ENCODE assay signal across 21 cellular contexts in the genomic region with DNA sequence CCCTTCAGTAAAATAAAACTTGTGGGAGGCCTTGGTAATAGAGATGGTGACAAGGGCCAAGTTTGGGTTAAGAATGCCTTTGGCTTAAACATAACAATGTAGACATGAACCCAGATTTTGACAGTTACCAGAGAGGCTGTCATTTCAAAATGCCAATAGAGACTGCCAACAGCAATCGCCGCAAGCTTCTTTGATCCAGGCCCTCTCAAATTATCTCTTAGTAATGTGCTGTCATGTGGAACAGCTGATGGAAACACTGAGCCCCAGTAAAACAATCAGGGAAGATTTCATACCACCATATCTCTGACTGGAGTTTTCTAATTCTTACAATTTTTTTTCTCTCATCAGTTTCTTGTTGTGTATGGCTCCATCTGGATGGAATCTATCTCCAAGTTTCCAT.
"Had no signal": no experiment of that assay in that cellular context is flagged by ENCODE, and none has a peak within 500 bp of the region (broad histone marks: within the 10 kb centered on the region; RNA-seq: fewer than 3 reads in every experiment).

No MANE protein-coding gene starts in this region.

- ATAC-seq: left lobe of liver; lower lobe of right lung; naive thymus-derived CD8-positive, alpha-beta T cell; stimulated activated naive CD8-positive, alpha-beta T cell treated with anti-CD3 and anti-CD28 coated beads, Interleukin-15, Interleukin-2, amounts not matched to agents 100 U/mL and 50 U/mL, for 24 hours had no signal

- DNase-seq: colonic mucosa; dermis blood vessel endothelial cell; esophagus squamous epithelium; foreskin melanocyte; head of caudate nucleus; hypothalamus; kidney glomerular epithelial cell; lower lobe of right lung; mesenchymal stem cell; midbrain; naive thymus-derived CD8-positive, alpha-beta T cell; posterior cingulate gyrus; stimulated activated CD4-positive, alpha-beta T cell treated with anti-CD3 and anti-CD28 coated beads, Interleukin-2, amount 100 ng/mL, for 48 hours; stimulated activated naive CD8-positive, alpha-beta T cell treated with anti-CD3 and anti-CD28 coated beads, Interleukin-15, Interleukin-2, amounts not matched to agents 100 U/mL and 50 U/mL, for 24 hours; thyroid gland; uterus had no signal

- H3K4me3 ChIP-seq: colonic mucosa, esophagus squamous epithelium, lower lobe of right lung, smooth muscle cell, suprapubic skin, thyroid gland, uterus had no signal

- H3K27ac ChIP-seq: colonic mucosa, esophagus squamous epithelium, lower lobe of right lung, suprapubic skin, thyroid gland, uterus had no signal

- H3K36me3 Mint-ChIP-seq: naive thymus-derived CD8-positive, alpha-beta T cell; type B pancreatic cell had no signal

- H3K9me3 Mint-ChIP-seq: naive thymus-derived CD8-positive, alpha-beta T cell; neural crest cell; type B pancreatic cell had no signal

- H3K36me3 ChIP-seq: colonic mucosa, esophagus squamous epithelium, lower lobe of right lung, suprapubic skin, thyroid gland, uterus had no signal

- H3K27me3 ChIP-seq: colonic mucosa, esophagus squamous epithelium, suprapubic skin, thyroid gland, uterus had no signal

- H3K4me3 Mint-ChIP-seq: naive thymus-derived CD8-positive, alpha-beta T cell; neural crest cell; type B pancreatic cell had no signal

- H3K9me3 ChIP-seq: colonic mucosa, esophagus squamous epithelium, lower lobe of right lung, suprapubic skin, thyroid gland, uterus had no signal

- H3K4me2 ChIP-seq: smooth muscle cell had no signal

- H3K4me1 Mint-ChIP-seq: neural crest cell had no signal

- H3K27ac Mint-ChIP-seq: type B pancreatic cell had no signal

- H3K27me3 Mint-ChIP-seq: type B pancreatic cell had no signal

- H3K4me1 ChIP-seq: colonic mucosa, esophagus squamous epithelium, lower lobe of right lung, suprapubic skin, thyroid gland, uterus had no signal
